Comparison of ENCODE assay signal across 1 cellular context in the genomic region with DNA sequence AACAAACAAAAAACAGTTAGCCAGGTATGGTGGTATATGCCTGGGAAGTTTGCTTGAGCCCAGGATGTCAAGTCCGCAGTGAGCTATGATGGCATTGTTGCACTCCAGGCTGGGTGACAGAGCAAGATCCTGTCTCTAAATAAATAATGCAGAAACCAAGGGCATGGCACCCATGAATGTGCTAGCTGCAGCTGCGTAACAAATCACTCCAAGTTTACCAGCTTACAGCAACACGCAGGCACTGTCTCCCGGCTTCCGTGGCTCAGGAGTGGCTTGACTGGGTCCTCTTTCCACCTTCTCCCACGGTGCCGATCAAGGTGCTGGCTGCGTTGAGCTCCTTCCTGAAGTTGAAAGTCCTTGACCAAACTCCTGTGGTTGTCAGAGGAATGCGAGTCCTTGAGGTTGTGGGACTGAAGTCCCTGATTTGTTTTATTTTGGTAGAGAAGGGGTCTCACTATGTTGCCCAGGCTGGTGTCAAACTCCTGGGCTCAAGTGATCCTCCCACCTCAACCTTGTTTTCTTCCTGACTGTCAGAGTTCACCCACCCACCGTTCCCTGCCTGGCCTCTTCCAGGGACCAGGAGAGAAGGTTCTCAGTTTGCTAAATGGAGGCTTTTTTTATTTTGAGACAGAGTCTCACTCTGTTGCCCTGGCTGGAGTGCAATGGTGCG.
TF ChIP-seq lines count a peak whose summit lies in the region.

No MANE protein-coding gene starts in this region.

TF ChIP-seq in HepG2, 621 proteins besides CTCF, POLR2A, EP300 and RAD21:
- TF ChIP-seq XRCC5 (optimal IDR thresholded peaks at IDR 0.05; ENCODE audit: low read length) (no peak), RBAK (CRISPR knock-in tag; IDR thresholded peaks at IDR 0.05) (peak; percentile 85)
TF ChIP-seq in HepG2: peak in this region for 1.
